In the genomic region with DNA sequence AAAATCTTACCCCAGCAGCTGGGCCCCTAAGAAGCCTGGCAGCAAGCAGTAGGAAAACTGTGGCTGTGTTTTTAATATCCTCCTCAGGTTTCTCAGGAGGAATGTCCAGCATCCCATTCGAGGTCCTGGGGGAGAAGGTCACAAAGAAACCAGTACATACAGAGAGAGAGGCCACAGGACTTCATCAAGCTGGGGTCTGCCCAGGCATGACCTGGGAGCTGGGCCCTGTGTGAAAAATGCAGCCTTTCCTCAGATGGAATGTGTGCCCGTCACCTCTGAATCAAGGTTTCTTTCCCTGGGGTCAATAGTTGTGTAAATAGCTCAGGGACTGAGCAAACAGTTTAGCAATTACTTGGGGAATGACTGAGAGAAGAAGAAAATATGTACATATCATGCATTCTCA, we compare ENCODE assay signal across 1 cellular context.
A peak's percentile ranks its signal among the peaks of the same experiment; 100 is the strongest.
TF ChIP-seq lines count a peak whose summit lies in the region.

No MANE protein-coding gene starts in this region.

TF ChIP-seq in H1, 55 proteins besides CTCF, POLR2A, EP300 and RAD21:
- TF ChIP-seq KDM5A (IDR thresholded peaks at IDR 0.05; ENCODE audit: low read length) (no peak), RFX5 (IDR thresholded peaks at IDR 0.05; ENCODE audit: borderline replicate concordance, low read depth, low read length) (no peak), TAF1 (IDR thresholded peaks at IDR 0.05; ENCODE audit: low read depth, low read length) (0 out of 2 replicates have a peak, but pooled peaks have one; percentile 38), EGR1 (IDR thresholded peaks at IDR 0.05; ENCODE audit: borderline replicate concordance, low read depth, low read length) (no peak), TEAD4 (IDR thresholded peaks at IDR 0.05; ENCODE audit: low read depth, low read length) (peak; percentile 80)
